18 cellular contexts compared by ENCODE assay signal in the genomic region with DNA sequence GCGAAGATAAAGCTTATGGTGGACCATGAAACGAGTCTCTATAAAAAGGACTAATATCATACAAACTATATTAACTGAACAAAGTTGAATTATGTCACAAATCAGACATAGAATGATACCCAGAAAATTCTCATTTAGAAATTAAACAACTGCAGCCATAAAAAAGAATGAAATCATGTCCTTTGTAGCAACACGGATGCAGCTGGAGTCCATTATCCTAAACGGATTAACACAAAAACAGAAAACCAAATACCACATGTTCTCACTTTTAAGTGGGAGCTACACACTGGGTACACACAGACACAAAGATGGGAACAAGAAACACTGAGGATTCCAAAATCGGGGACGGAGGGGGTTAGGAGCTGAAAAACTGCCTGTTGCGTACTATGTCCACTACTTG.
"Had no signal": no experiment of that assay in that cellular context is flagged by ENCODE, and none has a peak within 500 bp of the region (broad histone marks: within the 10 kb centered on the region; RNA-seq: fewer than 3 reads in every experiment).

No MANE protein-coding gene starts in this region.

- H3K27ac ChIP-seq: coronary artery, heart right ventricle, right lobe of liver, skin epidermis, transverse colon, uterus had no signal

- H3K9me3 ChIP-seq: right lobe of liver, transverse colon, uterus had no signal

- H3K27me3 Mint-ChIP-seq: activated CD4-positive, alpha-beta memory T cell treated with anti-CD3 and anti-CD28 coated beads for 36 hours; activated naive CD8-positive, alpha-beta T cell treated with anti-CD3 and anti-CD28 coated beads, Interleukin-2, amount 50 U/mL, for 24 hours had no signal

- H3K4me1 Mint-ChIP-seq: nephron progenitor cell had no signal

- ATAC-seq: activated naive CD8-positive, alpha-beta T cell treated with anti-CD3 and anti-CD28 coated beads, Interleukin-2, amount 50 U/mL, for 24 hours; heart right ventricle; left cardiac atrium; right lobe of liver; stimulated activated effector memory CD8-positive, alpha-beta T cell treated with anti-CD3 and anti-CD28 coated beads, Interleukin-12 subunit alpha, Interleukin-12 subunit beta, amount 100 ng/mL, for 72 hours had no signal

- DNase-seq: activated CD4-positive, alpha-beta memory T cell treated with anti-CD3 and anti-CD28 coated beads for 36 hours; activated CD4-positive, alpha-beta T cell treated with anti-CD3 and anti-CD28 coated beads for 48 hours; activated naive CD8-positive, alpha-beta T cell treated with anti-CD3 and anti-CD28 coated beads, Interleukin-2, amount 50 U/mL, for 24 hours; cerebellar nuclear complex; endodermal cell; heart right ventricle; islet precursor cell; left cardiac atrium; nephron progenitor cell; nucleus accumbens; right lobe of liver; stimulated activated CD4-positive, alpha-beta T cell treated with anti-CD3 and anti-CD28 coated beads, Interleukin-2, amount 100 ng/mL, for 24 hours; transverse colon; uterus had no signal

- H3K9me3 Mint-ChIP-seq: endodermal cell; stimulated activated effector memory CD8-positive, alpha-beta T cell treated with anti-CD3 and anti-CD28 coated beads, Interleukin-12 subunit alpha, Interleukin-12 subunit beta, amount 100 ng/mL, for 72 hours had no signal

- H3K27ac Mint-ChIP-seq: activated CD4-positive, alpha-beta memory T cell treated with anti-CD3 and anti-CD28 coated beads for 36 hours; activated naive CD8-positive, alpha-beta T cell treated with anti-CD3 and anti-CD28 coated beads, Interleukin-2, amount 50 U/mL, for 24 hours; endodermal cell; nephron progenitor cell; T-helper 1 cell treated with Interleukin-12 subunit alpha and Interleukin-12 subunit beta and Interleukin-4 antibody, amounts not matched to agents 30 μg/mL and 1 μg/mL, for 36 hours had no signal

- H3K4me3 Mint-ChIP-seq: activated CD4-positive, alpha-beta memory T cell treated with anti-CD3 and anti-CD28 coated beads for 36 hours; endodermal cell; nephron progenitor cell; T-helper 1 cell treated with Interleukin-12 subunit alpha and Interleukin-12 subunit beta and Interleukin-4 antibody, amounts not matched to agents 30 μg/mL and 1 μg/mL, for 36 hours had no signal

- H3K27me3 ChIP-seq: heart right ventricle, right lobe of liver, transverse colon, uterus had no signal
